ENCODE assay signal across 8 cellular contexts in genomic region chr9:110623462-110624025, GRCh38. TPM values are rescaled to one million over a fixed set of nuclear protein-coding genes. Genes with fewer than 3 reads are reported as not detected.
DNase-seq lines count a peak whose midpoint lies in the region; ATAC-seq and TF ChIP-seq lines count a peak whose summit lies in the region.

No MANE protein-coding gene starts in this region.

- H3K27ac ChIP-seq in RWPE2 (ENCODE audit: poor library complexity, severe bottlenecking) (no peak overlapping the region), esophagus muscularis mucosa (replicated peaks in 1 of 4) (no peak overlapping the region), neuronal stem cell (replicated peaks; ENCODE audit: low read length) (no peak overlapping the region)

- H3K36me3 ChIP-seq in RWPE2 (ENCODE audit: low read depth): no peaks in the 10 kb centered on the region
- no peaks in the 10 kb centered on the region for H3K36me3 ChIP-seq in esophagus muscularis mucosa
- no peaks in the 10 kb centered on the region for H3K36me3 ChIP-seq in neuronal stem cell (replicated peaks in 1 of 2; ENCODE audit: control insufficient read depth in 2 of 2, insufficient read depth in 2 of 2, low read length in 2 of 2)

- H3K4ac ChIP-seq in neuronal stem cell (ENCODE audit: low read length): no peak overlapping the region

- no peaks in the 10 kb centered on the region for H3K4me1 ChIP-seq in RWPE2 (ENCODE audit: insufficient read depth, poor library complexity, severe bottlenecking)
- no peaks in the 10 kb centered on the region for H3K4me1 ChIP-seq in esophagus muscularis mucosa
- H3K4me1 ChIP-seq in neuronal stem cell (ENCODE audit: control insufficient read depth in 2 of 2, insufficient read depth in 1 of 2, low read depth in 1 of 2, low read length in 2 of 2): no peaks in the 10 kb centered on the region

- WGBS in esophagus muscularis mucosa: 33% methylated on average over 3 of the region's 3 CpGs
- no CpG with 5 or more reads among the region's 3 CpGs for WGBS in neuronal stem cell (ENCODE audit: extremely low coverage in 2 of 2, insufficient read length in 2 of 2, insufficient replicate concordance in 1 of 2), 2 donors

- no peak overlapping the region for H3K14ac ChIP-seq in neuronal stem cell (ENCODE audit: low read length)

- H3K4me2 ChIP-seq in neuronal stem cell (ENCODE audit: insufficient read depth, low read length, poor library complexity, severe bottlenecking): no peak overlapping the region

- H2BK5ac ChIP-seq in neuronal stem cell (ENCODE audit: low read length): no peak overlapping the region

- no peak overlapping the region for H4K8ac ChIP-seq in neuronal stem cell (ENCODE audit: low read depth, low read length)

- H2AK5ac ChIP-seq in neuronal stem cell (ENCODE audit: low read depth, low read length): no peak overlapping the region

- H3K79me1 ChIP-seq in neuronal stem cell (ENCODE audit: low read depth, low read length): no peaks in the 10 kb centered on the region

- H2BK12ac ChIP-seq in neuronal stem cell (ENCODE audit: low read length): no peak overlapping the region

- no peak overlapping the region for H2BK15ac ChIP-seq in neuronal stem cell (ENCODE audit: low read length)

- H2AFZ ChIP-seq in neuronal stem cell (ENCODE audit: low read length): no peak overlapping the region

- intact Hi-C loops in esophagus muscularis mucosa (cut with DNase I): loop anchor here (5.0 kb wide), 1 partner anchor 171 kb away; no protein-coding TSS in a partner anchor

- H3K18ac ChIP-seq in neuronal stem cell (ENCODE audit: low read length): no peak overlapping the region

- H3K27me3 ChIP-seq in RWPE2 (ENCODE audit: insufficient read depth, poor library complexity, severe bottlenecking) (no peaks in the 10 kb centered on the region), esophagus muscularis mucosa (no peaks in the 10 kb centered on the region), neuronal stem cell (ENCODE audit: control insufficient read depth in 3 of 3, insufficient read depth in 3 of 3, low read depth in 1 of 3, low read length in 3 of 3) (no peaks in the 10 kb centered on the region)

- H4K91ac ChIP-seq in neuronal stem cell (ENCODE audit: low read depth, low read length, poor library complexity): no peak overlapping the region

- H3K9me3 ChIP-seq in RWPE2 (ENCODE audit: severe bottlenecking): no peaks in the 10 kb centered on the region
- no peaks in the 10 kb centered on the region for H3K9me3 ChIP-seq in esophagus muscularis mucosa
- no peaks in the 10 kb centered on the region for H3K9me3 ChIP-seq in neuronal stem cell (replicated peaks in 1 of 2; ENCODE audit: control insufficient read depth in 2 of 2, insufficient read depth in 1 of 2, low read depth in 1 of 2, low read length in 2 of 2)

- TF ChIP-seq CTCF in LNCaP clone FGC (IDR thresholded peaks at IDR 0.05; ENCODE audit: control insufficient read depth, extremely low read depth, insufficient read depth) (peak; percentile 62), RWPE2 (IDR thresholded peaks at IDR 0.05; ENCODE audit: poor library complexity, severe bottlenecking) (peak; percentile 89), esophagus muscularis mucosa (IDR thresholded peaks at IDR 0.05) (peak; percentile 58 to 74 (median 68))

- no peak for TF ChIP-seq EP300 in esophagus muscularis mucosa (IDR thresholded peaks at IDR 0.05)

- H3K4me3 ChIP-seq in LNCaP clone FGC (ENCODE audit: low read depth, low read length): no peak overlapping the region
- no peak overlapping the region for H3K4me3 ChIP-seq in RWPE2 (ENCODE audit: severe bottlenecking)
- no peak overlapping the region for H3K4me3 ChIP-seq in esophagus muscularis mucosa
- H3K4me3 ChIP-seq in neuronal stem cell (ENCODE audit: low read length in 2 of 2): no peak overlapping the region

- H3K9ac ChIP-seq in neuronal stem cell (ENCODE audit: low read depth, low read length, poor library complexity): no peak overlapping the region

- no peak overlapping the region for H2BK120ac ChIP-seq in neuronal stem cell (ENCODE audit: low read depth, low read length)

- no peak overlapping the region for H3K23ac ChIP-seq in neuronal stem cell (ENCODE audit: low read depth, low read length, poor library complexity)

- ATAC-seq in RWPE2 (ENCODE audit: low read depth): no peak; the same call in 2 of the 3 replicates

- TF ChIP-seq POLR2A in esophagus muscularis mucosa (IDR thresholded peaks at IDR 0.05; ENCODE audit: low read depth): no peak

- DNase-seq in AG08395 (ENCODE audit: low spot score): peak; percentile 52
- DNase-seq in GM04504 (ENCODE audit: low read depth): peak; percentile 35
- DNase-seq in LNCaP clone FGC (ENCODE audit: low read depth): peak; percentile 18
- no peak for DNase-seq in RWPE2 (ENCODE audit: low spot score)
- no peak for DNase-seq in esophagus muscularis mucosa (ENCODE audit: extremely low spot score)
- peak; percentile 70 for DNase-seq in neuronal stem cell (ENCODE audit: low spot score)
- DNase-seq in activated gamma-delta T cell treated with Interleukin-2 at 50 U/mL for 16 hours: no peak
- no peak for DNase-seq in stimulated activated naive CD4-positive, alpha-beta T cell treated with Interleukin-2 at 50 U/mL for 16 hours (lab: John Stamatoyannopoulos, UW)

RNA-seq across cellular contexts. Expression of gene SVEP1, which starts 44.0 kb away (rescaled TPM):
- total RNA-seq in esophagus muscularis mucosa: 10 to 100 TPM; 41.9 to 71.6 (median 60.6) TPM
- polyA plus RNA-seq in neuronal stem cell (2013, experiment 1 of 2): 0.13 TPM
- 0.18 TPM for polyA plus RNA-seq in neuronal stem cell (2013, experiment 2 of 2)

RNA-seq across cellular contexts. Expression of gene MUSK, which starts 45.0 kb away (rescaled TPM):
- total RNA-seq in esophagus muscularis mucosa: 1 to 10 TPM; 1.5 to 7.9 (median 5.4) TPM
- not detected for polyA plus RNA-seq in neuronal stem cell (2013, experiment 1 of 2)
- polyA plus RNA-seq in neuronal stem cell (2013, experiment 2 of 2): not detected

Comparison
In these comparisons a context has a peak if more than half of its experiments do, and no peak if none do; other contexts are left out.
1. DNase-seq: peak in AG08395 (single experiment), GM04504 (single experiment), LNCaP clone FGC (single experiment) and neuronal stem cell (single experiment); none in RWPE2 (single experiment), esophagus muscularis mucosa (single experiment), activated gamma-delta T cell treated with Interleukin-2 at 50 U/mL for 16 hours (single experiment) and stimulated activated naive CD4-positive, alpha-beta T cell treated with Interleukin-2 at 50 U/mL for 16 hours (single experiment).
2. Peak in every context shown above with its lines, with median percentiles within 50 percentile points of each other: CTCF ChIP-seq.